In the genomic region with DNA sequence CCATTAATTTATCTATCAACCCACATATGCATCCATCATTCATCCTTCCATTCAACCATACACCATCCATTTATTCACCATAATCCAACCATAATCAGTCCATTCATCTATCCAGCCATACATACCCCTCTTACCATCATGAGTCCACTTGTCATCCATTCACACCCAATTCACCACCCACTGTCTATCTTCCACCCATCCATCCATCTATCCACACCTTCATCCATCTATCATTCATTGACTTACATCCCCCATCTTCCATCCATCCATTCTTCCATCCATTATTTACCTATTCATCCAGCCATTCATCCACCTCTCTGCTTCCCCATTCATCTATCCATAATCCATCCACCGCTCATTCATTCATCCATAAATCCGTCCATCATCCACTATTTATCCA, we compare ENCODE assay signal across 37 cellular contexts. TPM values are rescaled to one million over a fixed set of nuclear protein-coding genes. Genes with fewer than 3 reads are reported as not detected.
"Had no signal": no experiment of that assay in that cellular context is flagged by ENCODE, and none has a peak within 500 bp of the region (broad histone marks: within the 10 kb centered on the region; RNA-seq: fewer than 3 reads in every experiment).

No MANE protein-coding gene starts in this region.

- H3K36me3 ChIP-seq: SJCRH30 had no signal

- ATAC-seq: Panc1, Right ventricle myocardium inferior, SK-N-SH treated with all-trans-retinoic acid at 6 μM for 48 hours, T-cell had no signal

- H3K4me1 ChIP-seq: SJCRH30 had no signal

- H3K4me3 ChIP-seq: PC-9, SJCRH30, SK-N-MC had no signal

- H3K9me3 ChIP-seq: SJCRH30 had no signal

- H3K4me2 ChIP-seq: PC-9 had no signal

- DNase-seq: NCI-H1048, NCI-H1092 treated with DMSO at 0.1 percent for 48 hours, NCI-H1105 treated with DMSO at 0.1 percent for 48 hours, NCI-H1417, NCI-H1436, NCI-H146, NCI-H1694, NCI-H187, NCI-H1930, NCI-H2029 treated with DMSO at 0.1 percent for 48 hours, NCI-H2081 treated with DMSO at 0.1 percent for 48 hours, NCI-H2107, NCI-H2171, NCI-H226, NCI-H446 treated with DMSO at 0.1 percent for 48 hours, NCI-H510A, NCI-H524, NCI-H526, NCI-H69, NCI-H748 treated with DMSO at 0.1 percent for 48 hours, NCI-H82, PC-9, SHP77, SIG-M5, SJCRH30, T-cell had no signal

- H3K27ac ChIP-seq: PC-9, RWPE1, SJCRH30, SK-N-MC had no signal

- H2AFZ ChIP-seq: PC-9 had no signal

RNA-seq across cellular contexts. Expression of a gene that starts 17.8 kb away (rescaled TPM):
- total RNA-seq: LHCN-M2; MCF 10A; OCI-LY7; PC-9; Right ventricle myocardium inferior; RPMI7951; SJCRH30; T-cell; T-helper 1 cell treated with Interleukin-12 subunit alpha and Interleukin-12 subunit beta and Interleukin-4 antibody, amounts not matched to agents 30 ng/mL and 1 ng/mL, for 36 hours had no signal

RNA-seq across cellular contexts. Expression of a gene that starts 33.4 kb away (rescaled TPM):
- total RNA-seq: LHCN-M2; MCF 10A; OCI-LY7; PC-9; Right ventricle myocardium inferior; RPMI7951; SJCRH30; SK-MEL-5; T-cell; T-helper 1 cell treated with Interleukin-12 subunit alpha and Interleukin-12 subunit beta and Interleukin-4 antibody, amounts not matched to agents 30 ng/mL and 1 ng/mL, for 36 hours had no signal

RNA-seq across cellular contexts. Expression of a gene that starts 58.1 kb away (rescaled TPM):
- total RNA-seq: LHCN-M2; MCF 10A; OCI-LY7; PC-9; Right ventricle myocardium inferior; RPMI7951; SJCRH30; SK-MEL-5; T-cell; T-helper 1 cell treated with Interleukin-12 subunit alpha and Interleukin-12 subunit beta and Interleukin-4 antibody, amounts not matched to agents 30 ng/mL and 1 ng/mL, for 36 hours had no signal

RNA-seq across cellular contexts. Expression of a gene that starts 60.0 kb away (rescaled TPM):
- total RNA-seq: LHCN-M2; MCF 10A; OCI-LY7; PC-9; Right ventricle myocardium inferior; RPMI7951; SJCRH30; SK-MEL-5; T-cell; T-helper 1 cell treated with Interleukin-12 subunit alpha and Interleukin-12 subunit beta and Interleukin-4 antibody, amounts not matched to agents 30 ng/mL and 1 ng/mL, for 36 hours had no signal
